ENCODE assay signal across 7 cellular contexts in the genomic region with DNA sequence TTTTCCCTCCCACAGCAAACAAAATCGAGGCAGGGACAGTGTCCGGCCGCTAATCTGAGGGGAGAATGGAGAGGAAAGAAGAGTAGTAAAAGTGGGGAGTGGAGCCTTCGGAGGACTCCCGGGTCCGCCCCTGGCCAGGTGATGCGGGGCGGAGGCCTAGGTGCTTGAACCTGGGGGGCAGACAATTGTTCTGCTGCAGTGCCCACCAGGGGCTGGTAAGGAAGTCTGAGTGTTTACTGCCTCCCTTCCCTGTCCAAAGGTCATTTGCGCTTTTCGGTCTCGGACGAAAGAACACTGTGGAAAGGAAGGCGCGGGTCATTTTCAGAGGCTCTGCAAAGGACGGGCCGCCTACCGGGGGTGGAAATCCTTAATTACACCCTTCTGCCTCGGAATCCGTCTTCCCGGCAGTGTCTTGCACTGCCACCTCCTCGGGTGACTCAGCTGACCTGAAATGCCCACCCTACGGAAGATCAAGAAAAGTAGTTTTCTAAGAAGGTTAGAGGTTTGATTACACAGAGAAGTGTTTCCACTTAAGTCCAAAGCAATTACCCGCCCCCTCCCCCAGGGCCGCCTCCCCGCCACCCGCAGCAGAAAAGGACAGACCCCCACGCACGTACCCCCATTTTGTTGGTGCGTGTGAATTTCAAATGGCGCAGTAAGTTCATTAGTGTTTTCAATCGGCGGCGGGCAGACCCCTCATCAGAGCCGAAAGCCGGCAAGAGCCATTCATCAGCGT.
A peak's percentile ranks its signal among the peaks of the same experiment; 100 is the strongest.
DNase-seq lines count a peak whose midpoint lies in the region; ATAC-seq and TF ChIP-seq lines count a peak whose summit lies in the region.

No MANE protein-coding gene starts in this region.

- no peak overlapping the region for H3K27ac Mint-ChIP-seq in activated B cell treated with CpG ODN at 0.5 μM for 24 hours

- POLR2A ChIA-PET in activated B cell treated with CpG ODN at 0.5 μM for 24 hours (lab: Charles Lee), result no interaction called here

- peak overlapping the region; percentile 92 for H3K9ac ChIP-seq in skeletal muscle satellite cell (ENCODE audit: low read depth, low read length)

- H3K27ac ChIP-seq in hepatocyte, result peak overlapping the region; percentile 88

- CTCF ChIA-PET in activated B cell treated with CpG ODN at 0.5 μM for 24 hours (lab: Charles Lee), result no interaction called here

- H4K20me1 ChIP-seq in hepatocyte (ENCODE audit: insufficient read depth, poor library complexity, severe bottlenecking), result no peaks in the 10 kb centered on the region

- H3K9me2 ChIP-seq in hepatocyte (replicated peaks; ENCODE audit: insufficient read depth), result no peaks in the 10 kb centered on the region

- H3K27me3 Mint-ChIP-seq in activated B cell treated with CpG ODN at 0.5 μM for 24 hours, result peaks cover 51% of the 10 kb centered on the region

- no peaks in the 10 kb centered on the region for H3K36me3 Mint-ChIP-seq in activated B cell treated with CpG ODN at 0.5 μM for 24 hours (ENCODE audit: low read depth)

- peak; percentile 17 for DNase-seq in H4 (ENCODE audit: low spot score)
- no peak for DNase-seq in activated B cell treated with CpG ODN at 0.5 μM for 24 hours
- DNase-seq in hepatocyte (ENCODE audit: low spot score), result peak; percentile 59
- DNase-seq in OCI-M2 (lab: John Stamatoyannopoulos, UW; ENCODE audit: unreplicated experiment), result no peak
- DNase-seq in activated gamma-delta T cell treated with Interleukin-2 at 50 U/mL for 16 hours, result no peak
- no peak for DNase-seq in COR-L47 (lab: John Stamatoyannopoulos, UW)

- H3K36me3 ChIP-seq in hepatocyte (replicated peaks; ENCODE audit: insufficient read depth, low read depth) (no peaks in the 10 kb centered on the region), skeletal muscle satellite cell (ENCODE audit: insufficient read depth, low read length) (no peaks in the 10 kb centered on the region)

- no peaks in the 10 kb centered on the region for H3K9me3 ChIP-seq in hepatocyte (ENCODE audit: low read depth)
- no peaks in the 10 kb centered on the region for H3K9me3 ChIP-seq in skeletal muscle satellite cell (replicated peaks; ENCODE audit: low read length)

- intact Hi-C loops in activated B cell treated with CpG ODN at 0.5 μM for 24 hours (cut with micrococcal nuclease), result no loop called here

- ATAC-seq in activated B cell treated with CpG ODN at 0.5 μM for 24 hours (ENCODE audit: low read depth), result no peak

- peaks cover 11% of the 10 kb centered on the region for H3K4me1 ChIP-seq in hepatocyte (ENCODE audit: insufficient read depth)
- H3K4me1 ChIP-seq in skeletal muscle satellite cell (ENCODE audit: control insufficient read depth, insufficient read depth, low read length), result peaks cover 10% of the 10 kb centered on the region

- H3K79me2 ChIP-seq in hepatocyte, result peaks cover 22% of the 10 kb centered on the region

- H3K4me2 ChIP-seq in hepatocyte (peak overlapping the region; percentile 96), skeletal muscle satellite cell (ENCODE audit: low read length) (peak overlapping the region; percentile 91)

- peak overlapping the region; percentile 68 for H3K4me3 Mint-ChIP-seq in activated B cell treated with CpG ODN at 0.5 μM for 24 hours

- H3K27me3 ChIP-seq in hepatocyte (peaks cover 8% of the 10 kb centered on the region), skeletal muscle satellite cell (ENCODE audit: control insufficient read depth, insufficient read depth, low read length) (no peaks in the 10 kb centered on the region)

- H3K4me3 ChIP-seq in hepatocyte, result peak overlapping the region; percentile 83
- peak overlapping the region; percentile 94 for H3K4me3 ChIP-seq in skeletal muscle satellite cell (ENCODE audit: low read length)

- peaks cover 24% of the 10 kb centered on the region for H3K4me1 Mint-ChIP-seq in activated B cell treated with CpG ODN at 0.5 μM for 24 hours

- TF ChIP-seq CTCF in activated B cell treated with CpG ODN at 0.5 μM for 24 hours (IDR thresholded peaks at IDR 0.05), result no peak
- TF ChIP-seq CTCF in hepatocyte (IDR thresholded peaks at IDR 0.05; ENCODE audit: poor library complexity), result no peak

- H2AFZ ChIP-seq in hepatocyte, result peak overlapping the region; percentile 72

- H3K9me3 Mint-ChIP-seq in activated B cell treated with CpG ODN at 0.5 μM for 24 hours, result no peaks in the 10 kb centered on the region

- 2% methylated on average over 36 of the region's 36 CpGs for WGBS in hepatocyte (ENCODE audit: low lambda C conversion rate, missing lambda C conversion rate)

Comparison
In these comparisons a context has a peak if more than half of its experiments do, and no peak if none do; other contexts are left out.
1. DNase-seq: peak in H4 (single experiment) and hepatocyte (single experiment); none in activated B cell treated with CpG ODN at 0.5 μM for 24 hours (single experiment), OCI-M2 (single experiment), activated gamma-delta T cell treated with Interleukin-2 at 50 U/mL for 16 hours (single experiment) and COR-L47 (single experiment).